Comparison of ENCODE assay signal across 1 cellular context in genomic region chr1:70441392-70442035, GRCh38.
TF ChIP-seq lines count a peak whose summit lies in the region.

No MANE protein-coding gene starts in this region.

TF ChIP-seq in K562, 482 proteins besides CTCF, POLR2A, EP300 and RAD21 (continued from another document):
- no peak for TF ChIP-seq CLOCK (CRISPR knock-in tag; IDR thresholded peaks at IDR 0.05; ENCODE audit: borderline replicate concordance)
TF ChIP-seq in K562: peak in this region for 2.
